39 cellular contexts compared by ENCODE assay signal in genomic region chr17:6610011-6610410, GRCh38.
"Had no signal": no experiment of that assay in that cellular context is flagged by ENCODE, and none has a peak within 500 bp of the region (broad histone marks: within the 10 kb centered on the region; RNA-seq: fewer than 3 reads in every experiment).

No MANE protein-coding gene starts in this region.

- H3K4me3 ChIP-seq: adrenal gland, esophagus squamous epithelium, gastroesophageal sphincter, heart right ventricle, hepatocyte had no signal

- H3K4me2 ChIP-seq: hepatocyte had no signal

- H3K27me3 ChIP-seq: adrenal gland, brain microvascular endothelial cell, esophagus squamous epithelium, gastroesophageal sphincter, heart right ventricle, hepatocyte had no signal

- H3K4me3 Mint-ChIP-seq: activated B cell treated with CpG ODN at 0.5 μM for 24 hours; activated CD4-positive, alpha-beta memory T cell treated with anti-CD3 and anti-CD28 coated beads for 36 hours; activated CD4-positive, alpha-beta T cell treated with anti-CD3 and anti-CD28 coated beads for 36 hours; activated CD4-positive, alpha-beta T cell treated with anti-CD3 and anti-CD28 coated beads, Interleukin-2, amount 10 ng/mL, durations not matched to agents 24 days and 14 days; activated CD8-positive, alpha-beta memory T cell treated with anti-CD3 and anti-CD28 coated beads, Interleukin-2, amount 10 ng/mL, durations not matched to agents 7 days and 5 days; activated CD8-positive, alpha-beta T cell treated with anti-CD3 and anti-CD28 coated beads, Interleukin-2, amount 10 ng/mL, durations not matched to agents 7 days and 5 days; activated naive CD4-positive, alpha-beta T cell treated with anti-CD3 and anti-CD28 coated beads for 36 hours; activated naive CD4-positive, alpha-beta T cell treated with anti-CD3 and anti-CD28 coated beads, Interleukin-2, amount 50 U/mL, for 24 hours; activated naive CD8-positive, alpha-beta T cell treated with anti-CD3 and anti-CD28 coated beads for 36 hours; activated naive CD8-positive, alpha-beta T cell treated with anti-CD3 and anti-CD28 coated beads, Interleukin-2, amount 50 U/mL, for 24 hours; activated T-helper 1 cell treated with anti-CD3 and anti-CD28 coated beads, Interleukin-12 subunit alpha, Interleukin-12 subunit beta, Interleukin-2, Interleukin-4 antibody, amounts not matched to agents 30 ng/mL and 10 ng/mL and 1 ng/mL, durations not matched to agents 14 hours and 24 hours and 36 hours; T-helper 17 cell; T-helper 2 cell treated with Interferon-gamma antibody and Interleukin-4, amounts not matched to agents 5 μg/mL and 100 μg/mL, for 36 hours had no signal

- H3K4me1 ChIP-seq: heart right ventricle had no signal

- DNase-seq: activated B cell treated with CpG ODN at 0.5 μM for 24 hours; activated CD4-positive, alpha-beta memory T cell treated with anti-CD3 and anti-CD28 coated beads for 36 hours; activated CD4-positive, alpha-beta T cell treated with anti-CD3 and anti-CD28 coated beads for 36 hours; activated CD4-positive, alpha-beta T cell treated with anti-CD3 and anti-CD28 coated beads, Interleukin-2, amount 10 ng/mL, durations not matched to agents 24 days and 14 days; activated CD8-positive, alpha-beta memory T cell treated with anti-CD3 and anti-CD28 coated beads, Interleukin-2, amount 10 ng/mL, durations not matched to agents 7 days and 5 days; activated CD8-positive, alpha-beta memory T cell treated with anti-CD3 and anti-CD28 coated beads, Interleukin-2, amount 50 U/mL, for 4 hours; activated CD8-positive, alpha-beta T cell treated with anti-CD3 and anti-CD28 coated beads, Interleukin-2, amount 10 ng/mL, durations not matched to agents 7 days and 5 days; activated effector memory CD4-positive, alpha-beta T cell treated with anti-CD3 and anti-CD28 coated beads, Interleukin-2, amount 50 U/mL, for 16 hours; activated naive CD4-positive, alpha-beta T cell treated with anti-CD3 and anti-CD28 coated beads for 36 hours; activated naive CD8-positive, alpha-beta T cell treated with anti-CD3 and anti-CD28 coated beads for 36 hours; activated naive CD8-positive, alpha-beta T cell treated with anti-CD3 and anti-CD28 coated beads, Interleukin-2, amount 50 U/mL, for 24 hours; activated T-cell treated with anti-CD3 and anti-CD28 coated beads, Interleukin-2, amount 50 U/mL, for 1 hour; activated T-cell treated with anti-CD3 and anti-CD28 coated beads, Interleukin-2, amount 50 U/mL, for 48 hours; adrenal gland; anterior cingulate cortex; brain microvascular endothelial cell; caudate nucleus; cortex of kidney; dermis blood vessel endothelial cell; effector CD8-positive, alpha-beta T cell; esophagus squamous epithelium; foreskin melanocyte; heart right ventricle; T-helper 1 cell; T-helper 17 cell; T1000; WERI-Rb-1 had no signal

- H3K4me1 Mint-ChIP-seq: activated B cell treated with CpG ODN at 0.5 μM for 24 hours; activated CD8-positive, alpha-beta memory T cell treated with anti-CD3 and anti-CD28 coated beads, Interleukin-2, amount 10 ng/mL, durations not matched to agents 7 days and 5 days; activated naive CD4-positive, alpha-beta T cell treated with anti-CD3 and anti-CD28 coated beads, Interleukin-2, amount 50 U/mL, for 24 hours had no signal

- H3K9me3 Mint-ChIP-seq: activated B cell treated with CpG ODN at 0.5 μM for 24 hours; activated CD4-positive, alpha-beta memory T cell treated with anti-CD3 and anti-CD28 coated beads for 36 hours; activated CD4-positive, alpha-beta T cell treated with anti-CD3 and anti-CD28 coated beads, Interleukin-2, amount 10 ng/mL, durations not matched to agents 24 days and 14 days; activated naive CD4-positive, alpha-beta T cell treated with anti-CD3 and anti-CD28 coated beads for 36 hours; activated naive CD4-positive, alpha-beta T cell treated with anti-CD3 and anti-CD28 coated beads, Interleukin-2, amount 50 U/mL, for 24 hours; activated naive CD8-positive, alpha-beta T cell treated with anti-CD3 and anti-CD28 coated beads for 36 hours; activated naive CD8-positive, alpha-beta T cell treated with anti-CD3 and anti-CD28 coated beads, Interleukin-2, amount 50 U/mL, for 24 hours; activated T-helper 1 cell treated with anti-CD3 and anti-CD28 coated beads, Interleukin-12 subunit alpha, Interleukin-12 subunit beta, Interleukin-2, Interleukin-4 antibody, amounts not matched to agents 30 ng/mL and 10 ng/mL and 1 ng/mL, durations not matched to agents 14 hours and 24 hours and 36 hours; activated T-helper 2 cell treated with anti-CD3 and anti-CD28 coated beads, Interferon-gamma antibody, Interleukin-2, Interleukin-4, amounts not matched to agents 10 μg/mL and 5 μg/mL and 100 μg/mL, durations not matched to agents 14 hours and 24 hours and 36 hours; T-helper 2 cell treated with Interferon-gamma antibody and Interleukin-4, amounts not matched to agents 5 μg/mL and 100 μg/mL, for 36 hours had no signal

- H3K27me3 Mint-ChIP-seq: activated B cell treated with CpG ODN at 0.5 μM for 24 hours; activated CD4-positive, alpha-beta memory T cell treated with anti-CD3 and anti-CD28 coated beads for 36 hours; activated CD4-positive, alpha-beta T cell treated with anti-CD3 and anti-CD28 coated beads for 36 hours; activated CD4-positive, alpha-beta T cell treated with anti-CD3 and anti-CD28 coated beads, Interleukin-2, amount 10 ng/mL, durations not matched to agents 24 days and 14 days; activated CD8-positive, alpha-beta memory T cell treated with anti-CD3 and anti-CD28 coated beads, Interleukin-2, amount 10 ng/mL, durations not matched to agents 7 days and 5 days; activated naive CD4-positive, alpha-beta T cell treated with anti-CD3 and anti-CD28 coated beads, Interleukin-2, amount 50 U/mL, for 24 hours; activated naive CD8-positive, alpha-beta T cell treated with anti-CD3 and anti-CD28 coated beads for 36 hours; activated naive CD8-positive, alpha-beta T cell treated with anti-CD3 and anti-CD28 coated beads, Interleukin-2, amount 50 U/mL, for 24 hours; T-helper 17 cell had no signal

- ATAC-seq: activated CD4-positive, alpha-beta T cell treated with anti-CD3 and anti-CD28 coated beads for 36 hours; activated CD4-positive, CD25-positive, alpha-beta regulatory T cell treated with anti-CD3 and anti-CD28 coated beads, Interleukin-2, amount 50 U/mL, for 24 hours; activated CD8-positive, alpha-beta memory T cell treated with anti-CD3 and anti-CD28 coated beads, Interleukin-2, amount 10 ng/mL, durations not matched to agents 7 days and 5 days; activated CD8-positive, alpha-beta T cell treated with anti-CD3 and anti-CD28 coated beads, Interleukin-2, amount 10 ng/mL, durations not matched to agents 7 days and 5 days; activated naive CD8-positive, alpha-beta T cell treated with anti-CD3 and anti-CD28 coated beads, Interleukin-2, amount 50 U/mL, for 24 hours; gastroesophageal sphincter; heart right ventricle; T-helper 17 cell had no signal

- H3K9me3 ChIP-seq: adrenal gland, esophagus squamous epithelium, gastroesophageal sphincter, heart right ventricle had no signal

- H3K27ac Mint-ChIP-seq: activated B cell treated with CpG ODN at 0.5 μM for 24 hours; activated CD4-positive, alpha-beta memory T cell treated with anti-CD3 and anti-CD28 coated beads for 36 hours; activated CD4-positive, alpha-beta T cell treated with anti-CD3 and anti-CD28 coated beads for 36 hours; activated CD4-positive, alpha-beta T cell treated with anti-CD3 and anti-CD28 coated beads, Interleukin-2, amount 10 ng/mL, durations not matched to agents 24 days and 14 days; activated CD8-positive, alpha-beta memory T cell treated with anti-CD3 and anti-CD28 coated beads, Interleukin-2, amount 10 ng/mL, durations not matched to agents 7 days and 5 days; activated CD8-positive, alpha-beta T cell treated with anti-CD3 and anti-CD28 coated beads, Interleukin-2, amount 10 ng/mL, durations not matched to agents 7 days and 5 days; activated naive CD4-positive, alpha-beta T cell treated with anti-CD3 and anti-CD28 coated beads for 36 hours; activated naive CD4-positive, alpha-beta T cell treated with anti-CD3 and anti-CD28 coated beads, Interleukin-2, amount 50 U/mL, for 24 hours; activated naive CD8-positive, alpha-beta T cell treated with anti-CD3 and anti-CD28 coated beads for 36 hours; activated naive CD8-positive, alpha-beta T cell treated with anti-CD3 and anti-CD28 coated beads, Interleukin-2, amount 50 U/mL, for 24 hours; activated T-helper 1 cell treated with anti-CD3 and anti-CD28 coated beads, Interleukin-12 subunit alpha, Interleukin-12 subunit beta, Interleukin-2, Interleukin-4 antibody, amounts not matched to agents 30 ng/mL and 10 ng/mL and 1 ng/mL, durations not matched to agents 14 hours and 24 hours and 36 hours; activated T-helper 2 cell treated with anti-CD3 and anti-CD28 coated beads, Interferon-gamma antibody, Interleukin-2, Interleukin-4, amounts not matched to agents 10 μg/mL and 5 μg/mL and 100 μg/mL, durations not matched to agents 14 hours and 24 hours and 36 hours; T-helper 17 cell; T-helper 2 cell treated with Interferon-gamma antibody and Interleukin-4, amounts not matched to agents 5 μg/mL and 100 μg/mL, for 36 hours had no signal

- H2AFZ ChIP-seq: hepatocyte had no signal

- H3K27ac ChIP-seq: adrenal gland, brain microvascular endothelial cell, epithelial cell of prostate, esophagus squamous epithelium, gastroesophageal sphincter, heart right ventricle, hepatocyte, WERI-Rb-1 had no signal

- FAIRE-seq: bronchial epithelial cell, colon, endometrium, endothelial cell of umbilical vein had no signal
